ENCODE assay signal across 1 cellular context in genomic region chr7:147535619-147536200, GRCh38.
TF ChIP-seq lines count a peak whose summit lies in the region.

No MANE protein-coding gene starts in this region.

TF ChIP-seq in GM23338, 12 proteins besides CTCF, POLR2A, EP300 and RAD21 (continued from another document):
- TF ChIP-seq ZNF462 (CRISPR knock-in tag; IDR thresholded peaks at IDR 0.05): no peak
- TF ChIP-seq REST (IDR thresholded peaks at IDR 0.05; ENCODE audit: unreplicated experiment): no peak
- no peak for TF ChIP-seq NANOG (IDR thresholded peaks at IDR 0.05; ENCODE audit: borderline replicate concordance)
- TF ChIP-seq EZH2 (IDR thresholded peaks at IDR 0.05; ENCODE audit: low read depth, unreplicated experiment): no peak
